Comparison of ENCODE assay signal across 20 cellular contexts in the genomic region with DNA sequence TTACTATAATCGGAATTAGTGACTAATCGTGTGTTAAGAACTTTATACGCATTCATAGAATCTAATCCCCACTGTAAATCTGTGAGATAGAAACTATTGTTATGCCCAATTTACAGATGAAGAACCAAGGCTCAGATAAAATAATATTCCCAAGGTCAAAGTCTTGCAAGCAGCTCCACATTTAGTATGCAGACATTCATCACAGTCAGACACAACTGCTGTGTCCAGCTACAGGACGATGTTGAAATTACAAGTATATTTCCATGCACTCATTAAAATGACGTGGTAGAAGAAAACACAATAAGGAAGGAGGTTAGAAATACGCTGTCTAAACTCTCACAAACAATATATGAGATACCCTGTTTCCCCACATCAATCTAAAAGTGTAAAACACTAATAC.
DNase-seq lines count a peak whose midpoint lies in the region; ATAC-seq lines count a peak whose summit lies in the region.
"Had no signal": no experiment of that assay in that cellular context is flagged by ENCODE, and none has a peak within 500 bp of the region (broad histone marks: within the 10 kb centered on the region; RNA-seq: fewer than 3 reads in every experiment).

No MANE protein-coding gene starts in this region.

- H3K4me1 Mint-ChIP-seq in activated naive CD4-positive, alpha-beta T cell treated with anti-CD3 and anti-CD28 coated beads, Interleukin-2, amount 50 U/mL, for 24 hours: peaks cover 27% of the 10 kb centered on the region

- peaks cover 5% of the 10 kb centered on the region for H3K36me3 Mint-ChIP-seq in activated naive CD4-positive, alpha-beta T cell treated with anti-CD3 and anti-CD28 coated beads, Interleukin-2, amount 50 U/mL, for 24 hours
- peaks cover 8 to 11% of the 10 kb centered on the region in 2 donors for H3K36me3 Mint-ChIP-seq in activated naive CD4-positive, alpha-beta T cell treated with anti-CD3 and anti-CD28 coated beads, Interleukin-2, amount 50 U/mL, for 72 hours

- no peak for DNase-seq in activated naive CD4-positive, alpha-beta T cell treated with anti-CD3 and anti-CD28 coated beads, Interleukin-2, amount 50 U/mL, for 72 hours (ENCODE audit: low spot score in 2 of 2)
- DNase-seq in NAMALWA (ENCODE audit: low spot score): peak; percentile 34
- peak; percentile 39 for DNase-seq in dermis blood vessel endothelial cell
- DNase-seq in dedifferentiated amniotic fluid mesenchymal stem cell (ENCODE audit: extremely low spot score): no peak
- DNase-seq: activated T-cell treated with anti-CD3 and anti-CD28 coated beads for 4 hours, DMS79, heart right ventricle, left lung, NCI-H1436, NCI-H2171 treated with DMSO at 0.1 percent for 48 hours, nephron progenitor cell, SHP77, WERI-Rb-1 had no signal

- H3K27me3 Mint-ChIP-seq in activated naive CD4-positive, alpha-beta T cell treated with anti-CD3 and anti-CD28 coated beads, Interleukin-2, amount 50 U/mL, for 24 hours: no peaks in the 10 kb centered on the region
- H3K27me3 Mint-ChIP-seq: central memory CD8-positive, alpha-beta T cell had no signal

- peak overlapping the region; percentile 58 for H3K27ac ChIP-seq in temporal lobe (ENCODE audit: low read depth, low read length)
- H3K27ac ChIP-seq: heart right ventricle, WERI-Rb-1 had no signal

- no peaks in the 10 kb centered on the region for H3K9me3 Mint-ChIP-seq in activated naive CD4-positive, alpha-beta T cell treated with anti-CD3 and anti-CD28 coated beads, Interleukin-2, amount 50 U/mL, for 24 hours
- peaks cover 0 to 5% of the 10 kb centered on the region in 2 donors for H3K9me3 Mint-ChIP-seq in activated naive CD4-positive, alpha-beta T cell treated with anti-CD3 and anti-CD28 coated beads, Interleukin-2, amount 50 U/mL, for 72 hours
- H3K9me3 Mint-ChIP-seq: central memory CD8-positive, alpha-beta T cell; mesothelial cell of epicardium; nephron progenitor cell; stimulated activated effector memory CD8-positive, alpha-beta T cell treated with anti-CD3 and anti-CD28 coated beads, Interleukin-12 subunit alpha, Interleukin-12 subunit beta, amount 100 ng/mL, for 72 hours had no signal

- peak overlapping the region; percentile 30 for H3K27ac Mint-ChIP-seq in activated naive CD4-positive, alpha-beta T cell treated with anti-CD3 and anti-CD28 coated beads, Interleukin-2, amount 50 U/mL, for 24 hours
- no peak overlapping the region for H3K27ac Mint-ChIP-seq in activated naive CD4-positive, alpha-beta T cell treated with anti-CD3 and anti-CD28 coated beads, Interleukin-2, amount 50 U/mL, for 72 hours
- H3K27ac Mint-ChIP-seq: mesothelial cell of epicardium, nephron progenitor cell had no signal

- no peak overlapping the region for H3K4me3 Mint-ChIP-seq in activated naive CD4-positive, alpha-beta T cell treated with anti-CD3 and anti-CD28 coated beads, Interleukin-2, amount 50 U/mL, for 24 hours
- H3K4me3 Mint-ChIP-seq: central memory CD8-positive, alpha-beta T cell; mesothelial cell of epicardium; nephron progenitor cell; stimulated activated effector memory CD8-positive, alpha-beta T cell treated with anti-CD3 and anti-CD28 coated beads, Interleukin-12 subunit alpha, Interleukin-12 subunit beta, amount 100 ng/mL, for 72 hours had no signal

- ATAC-seq in activated naive CD4-positive, alpha-beta T cell treated with anti-CD3 and anti-CD28 coated beads, Interleukin-2, amount 50 U/mL, for 72 hours: no peak
- ATAC-seq in HG02571 (IDR thresholded peaks at IDR 0.05; ENCODE audit: unreplicated experiment) (no peak), HG03442 (IDR thresholded peaks at IDR 0.05; ENCODE audit: unreplicated experiment) (no peak)
- ATAC-seq: heart right ventricle; left lung; stimulated activated effector memory CD8-positive, alpha-beta T cell treated with anti-CD3 and anti-CD28 coated beads, Interleukin-12 subunit alpha, Interleukin-12 subunit beta, amount 100 ng/mL, for 72 hours had no signal

Comparison
In these comparisons a context has a peak if more than half of its experiments do, and no peak if none do; other contexts are left out.
1. DNase-seq: peak in NAMALWA (single experiment) and dermis blood vessel endothelial cell (single experiment); none in activated naive CD4-positive, alpha-beta T cell treated with anti-CD3 and anti-CD28 coated beads, Interleukin-2, amount 50 U/mL, for 72 hours (0 of 2) and dedifferentiated amniotic fluid mesenchymal stem cell (single experiment).